In genomic region chr16:72915331-72915730, GRCh38 we compare ENCODE assay signal across 21 cellular contexts.
DNase-seq lines count a peak whose midpoint lies in the region; ATAC-seq, FAIRE-seq and TF ChIP-seq lines count a peak whose summit lies in the region.
"Had no signal": no experiment of that assay in that cellular context is flagged by ENCODE, and none has a peak within 500 bp of the region (broad histone marks: within the 10 kb centered on the region; RNA-seq: fewer than 3 reads in every experiment).

No MANE protein-coding gene starts in this region.

- H3K9me3 ChIP-seq in thyroid gland, result no peaks in the 10 kb centered on the region
- H3K9me3 ChIP-seq: BLaER1 had no signal

- no peak for TF ChIP-seq POLR2A in thyroid gland (IDR thresholded peaks at IDR 0.05)

- H3K4me3 Mint-ChIP-seq in osteocyte (ENCODE audit: unreplicated experiment), result no peak overlapping the region
- H3K4me3 Mint-ChIP-seq: CD8-positive, alpha-beta T cell; GM23338; IgD-negative memory B cell had no signal

- ATAC-seq in left colon, result no peak
- ATAC-seq: CD8-positive, alpha-beta T cell; GM12878; GM23338 had no signal

- no peak overlapping the region for H3K4me3 ChIP-seq in thyroid gland (replicated peaks in 1 of 3)
- H3K4me3 ChIP-seq: BLaER1, GM12878, GM23338 had no signal

- H3K27me3 ChIP-seq in thyroid gland, result no peaks in the 10 kb centered on the region
- H3K27me3 ChIP-seq: BLaER1 had no signal

- no peaks in the 10 kb centered on the region for H3K36me3 Mint-ChIP-seq in osteocyte (ENCODE audit: unreplicated experiment)
- H3K36me3 Mint-ChIP-seq: CD8-positive, alpha-beta T cell had no signal

- TF ChIP-seq CTCF in C4-2B (conservative IDR thresholded peaks at IDR 0.05) (no peak), VCaP (conservative IDR thresholded peaks at IDR 0.05) (no peak), osteocyte (IDR thresholded peaks at IDR 0.05) (no peak), thyroid gland (IDR thresholded peaks at IDR 0.05) (no peak)

- FAIRE-seq in HTR-8/SVneo (lab: Jason Lieb, UNC), result no peak
- FAIRE-seq: GM12878, H54 had no signal

- no peaks in the 10 kb centered on the region for H3K36me3 ChIP-seq in thyroid gland
- H3K36me3 ChIP-seq: BLaER1 had no signal

- no peaks in the 10 kb centered on the region for H3K9me3 Mint-ChIP-seq in osteocyte (ENCODE audit: unreplicated experiment)
- H3K9me3 Mint-ChIP-seq: CD8-positive, alpha-beta T cell; GM23338 had no signal

- H3K4me1 Mint-ChIP-seq in osteocyte (ENCODE audit: unreplicated experiment), result peaks cover 47% of the 10 kb centered on the region

- H3K4me1 ChIP-seq in thyroid gland, result peaks cover 23 to 27% of the 10 kb centered on the region in 2 donors
- H3K4me1 ChIP-seq: BLaER1 had no signal

- peak overlapping the region; percentile 83 for H3K27ac ChIP-seq in C4-2B
- H3K27ac ChIP-seq in VCaP, result peak overlapping the region; percentile 45
- H3K27ac ChIP-seq in thyroid gland, result peak overlapping the region in 2 of 3 donors; percentile 7 to 20
- H3K27ac ChIP-seq: BLaER1, HL-60 had no signal

- no peak for DNase-seq in osteocyte (ENCODE audit: extremely low spot score, unreplicated experiment)
- no peak for DNase-seq in thyroid gland
- DNase-seq in left colon, result no peak
- DNase-seq in occipital lobe (lab: John Stamatoyannopoulos, UW), result no peak
- DNase-seq in HTR-8/SVneo (ENCODE audit: insufficient read length, low spot score), result no peak
- no peak for DNase-seq in NCI-H526 (lab: John Stamatoyannopoulos, UW)
- DNase-seq: 8988T; CD8-positive, alpha-beta T cell; DMS 273 treated with DMSO at 0.1 percent for 48 hours; DMS53; DND-41; EL; HCEC 1CT had no signal

- H3K27me3 Mint-ChIP-seq in osteocyte (ENCODE audit: unreplicated experiment), result no peaks in the 10 kb centered on the region
- H3K27me3 Mint-ChIP-seq: IgD-negative memory B cell had no signal

- WGBS in thyroid gland, 2 donors, result 83 to 84% methylated on average over 10 of the region's 10 CpGs

- H3K27ac Mint-ChIP-seq in osteocyte (ENCODE audit: unreplicated experiment), result peak overlapping the region; percentile 79
- H3K27ac Mint-ChIP-seq: CD8-positive, alpha-beta T cell; GM23338; IgD-negative memory B cell had no signal

- intact Hi-C loops in thyroid gland (cut with DNase I), result no loop called here
- intact Hi-C loops in left colon (cut with DNase I, micrococcal nuclease), result no loop called here

Comparison
In these comparisons a context has a peak if more than half of its experiments do, and no peak if none do; other contexts are left out.
1. H3K27ac ChIP-seq: peak in every context shown above with its lines; median percentile 83 in C4-2B; 45 in VCaP; 14 in thyroid gland.